Comparison of ENCODE assay signal across 1 cellular context in the genomic region with DNA sequence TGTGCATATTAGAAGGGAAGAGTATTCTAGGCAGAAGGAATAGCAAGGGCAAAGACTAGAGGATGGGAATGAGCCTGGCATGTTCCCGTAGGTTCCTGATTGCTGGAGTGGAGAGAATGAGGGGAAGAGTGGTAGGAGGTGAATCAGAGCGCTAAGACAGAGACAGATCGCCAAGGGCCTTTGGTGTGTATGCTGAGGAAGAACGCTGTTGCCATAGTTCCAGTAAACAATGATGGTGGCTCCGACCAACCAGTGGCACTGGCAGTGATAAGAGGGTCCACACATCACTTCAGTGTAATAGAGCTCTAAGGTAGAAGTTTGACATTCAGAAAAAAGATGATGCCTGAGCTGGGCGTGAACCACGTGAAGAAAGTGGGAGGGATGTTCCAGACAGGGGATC.
TF ChIP-seq lines count a peak whose summit lies in the region.

No MANE protein-coding gene starts in this region.

TF ChIP-seq in WTC11, 78 proteins besides CTCF, POLR2A, EP300 and RAD21 (continued from another document):
- TF ChIP-seq, protein P1, sequence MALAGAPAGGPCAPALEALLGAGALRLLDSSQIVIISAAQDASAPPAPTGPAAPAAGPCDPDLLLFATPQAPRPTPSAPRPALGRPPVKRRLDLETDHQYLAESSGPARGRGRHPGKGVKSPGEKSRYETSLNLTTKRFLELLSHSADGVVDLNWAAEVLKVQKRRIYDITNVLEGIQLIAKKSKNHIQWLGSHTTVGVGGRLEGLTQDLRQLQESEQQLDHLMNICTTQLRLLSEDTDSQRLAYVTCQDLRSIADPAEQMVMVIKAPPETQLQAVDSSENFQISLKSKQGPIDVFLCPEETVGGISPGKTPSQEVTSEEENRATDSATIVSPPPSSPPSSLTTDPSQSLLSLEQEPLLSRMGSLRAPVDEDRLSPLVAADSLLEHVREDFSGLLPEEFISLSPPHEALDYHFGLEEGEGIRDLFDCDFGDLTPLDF (CRISPR knock-in tag; IDR thresholded peaks at IDR 0.05): no peak
- TF ChIP-seq ZNF396 (CRISPR knock-in tag; IDR thresholded peaks at IDR 0.05; ENCODE audit: borderline replicate concordance): no peak
